ENCODE assay signal across 1 cellular context in genomic region chr20:46129955-46130481, GRCh38.
A peak's percentile ranks its signal among the peaks of the same experiment; 100 is the strongest.
TF ChIP-seq lines count a peak whose summit lies in the region.

No MANE protein-coding gene starts in this region.

TF ChIP-seq in GM12878, 131 proteins besides CTCF, POLR2A, EP300 and RAD21:
- TF ChIP-seq CREM (IDR thresholded peaks at IDR 0.05; ENCODE audit: low read depth) (peak; percentile 53; the same call in 1 of the 2 replicates), ZBTB33 (IDR thresholded peaks at IDR 0.05) (no peak), TCF3 (IDR thresholded peaks at IDR 0.05; ENCODE audit: borderline replicate concordance, insufficient read depth, low read depth, low read length) (0 out of 2 replicates have a peak, but pooled peaks have one; percentile 28), E4F1 (IDR thresholded peaks at IDR 0.05; ENCODE audit: borderline replicate concordance, partially characterized antibody) (no peak), SMARCA5 (IDR thresholded peaks at IDR 0.05) (peak; percentile 88), BCL3 (IDR thresholded peaks at IDR 0.05; ENCODE audit: borderline replicate concordance, insufficient read depth, low read depth, low read length, poor library complexity, severe bottlenecking) (peak; percentile 71), IRF4 (IDR thresholded peaks at IDR 0.05; ENCODE audit: low read depth, low read length) (peak; percentile 46), NFIC (IDR thresholded peaks at IDR 0.05; ENCODE audit: low read depth, low read length) (peak; percentile 54), BACH1 (IDR thresholded peaks at IDR 0.05; ENCODE audit: borderline replicate concordance) (peak; percentile 50; the same call in 1 of the 2 replicates), SMAD5 (IDR thresholded peaks at IDR 0.05; ENCODE audit: low read depth) (peak; percentile 51; the same call in 1 of the 2 replicates), FOXM1 (IDR thresholded peaks at IDR 0.05; ENCODE audit: low read depth, low read length) (peak; percentile 72; the same call in 1 of the 2 replicates), KDM1A (IDR thresholded peaks at IDR 0.05; ENCODE audit: borderline replicate concordance) (no peak), NFXL1 (IDR thresholded peaks at IDR 0.05; ENCODE audit: borderline replicate concordance) (0 out of 2 replicates have a peak, but pooled peaks have one; percentile 47), BRCA1 (IDR thresholded peaks at IDR 0.05; ENCODE audit: low read depth, low read length) (no peak), EED (IDR thresholded peaks at IDR 0.05; ENCODE audit: low read depth) (peak; percentile 12; the same call in 1 of the 2 replicates), TARDBP (IDR thresholded peaks at IDR 0.05; ENCODE audit: borderline replicate concordance) (peak; percentile 65; the same call in 1 of the 2 replicates), YY1 (IDR thresholded peaks at IDR 0.05; ENCODE audit: low read depth, low read length) (0 out of 2 replicates have a peak, but pooled peaks have one; percentile 7), RBBP5 (conservative IDR thresholded peaks at IDR 0.05) (no peak), JUNB (IDR thresholded peaks at IDR 0.05) (peak; percentile 62), NBN (IDR thresholded peaks at IDR 0.05) (0 out of 2 replicates have a peak, but pooled peaks have one; percentile 35), BCL11A (IDR thresholded peaks at IDR 0.05; ENCODE audit: low read depth, low read length) (0 out of 2 replicates have a peak, but pooled peaks have one; percentile 18), TAF1 (IDR thresholded peaks at IDR 0.05; ENCODE audit: borderline replicate concordance, low read depth, low read length) (no peak), MTA3 (IDR thresholded peaks at IDR 0.05; ENCODE audit: borderline replicate concordance, low read length) (peak; percentile 89), ZBED1 (IDR thresholded peaks at IDR 0.05; ENCODE audit: borderline replicate concordance) (peak; percentile 79; the same call in 1 of the 2 replicates), IKZF1 (conservative IDR thresholded peaks at IDR 0.05) (0 out of 2 replicates have a peak, but pooled peaks have one; percentile 19), CBX5 (IDR thresholded peaks at IDR 0.05; ENCODE audit: low read depth) (0 out of 2 replicates have a peak, but pooled peaks have one; percentile 44), ZBTB11 (CRISPR knock-in tag; IDR thresholded peaks at IDR 0.05) (no peak), FOS (IDR thresholded peaks at IDR 0.05; ENCODE audit: borderline replicate concordance, extremely low read depth, insufficient read length) (no peak), RUNX3 (IDR thresholded peaks at IDR 0.05; ENCODE audit: low read length) (peak; percentile 81), ATF2 (IDR thresholded peaks at IDR 0.05; ENCODE audit: low read length) (peak; percentile 38; the same call in 1 of the 2 replicates), RELB (IDR thresholded peaks at IDR 0.05; ENCODE audit: low read depth) (peak; percentile 16; the same call in 1 of the 2 replicates), ETV6 (conservative IDR thresholded peaks at IDR 0.05 in 1 of 2, IDR thresholded peaks at IDR 0.05 in 1 of 2; ENCODE audit: borderline replicate concordance in 1 of 2, low read depth in 1 of 2) (peak in 1 of 2 experiments; percentile 57; a peak in 1 of 4 replicates), SPI1 (IDR thresholded peaks at IDR 0.05; ENCODE audit: borderline replicate concordance, insufficient read depth, low read depth, low read length) (no peak), POLR2AphosphoS5 (IDR thresholded peaks at IDR 0.05; ENCODE audit: low read length) (peak; percentile 63; the same call in 1 of the 2 replicates), ZNF274 (IDR thresholded peaks at IDR 0.05; ENCODE audit: insufficient read depth, insufficient read length) (no peak), MEF2A (IDR thresholded peaks at IDR 0.05; ENCODE audit: insufficient read depth, low read depth, low read length) (peak; percentile 78), MLLT1 (IDR thresholded peaks at IDR 0.05) (no peak), PAX5 (IDR thresholded peaks at IDR 0.05; ENCODE audit: borderline replicate concordance, low read depth, low read length) (0 out of 2 replicates have a peak, but pooled peaks have one; percentile 12), NRF1 (conservative IDR thresholded peaks at IDR 0.05; ENCODE audit: low read depth, low read length) (no peak), CREB1 (IDR thresholded peaks at IDR 0.05; ENCODE audit: low read depth) (peak; percentile 54; the same call in 1 of the 2 replicates), NR2F1 (conservative IDR thresholded peaks at IDR 0.05) (0 out of 2 replicates have a peak, but pooled peaks have one; percentile 9)
